31 cellular contexts compared by ENCODE assay signal in genomic region chr22:49570032-49570848, GRCh38.
DNase-seq lines count a peak whose midpoint lies in the region; ATAC-seq and TF ChIP-seq lines count a peak whose summit lies in the region.
"Had no signal": no experiment of that assay in that cellular context is flagged by ENCODE, and none has a peak within 500 bp of the region (broad histone marks: within the 10 kb centered on the region; RNA-seq: fewer than 3 reads in every experiment).

No MANE protein-coding gene starts in this region.

- no peak overlapping the region for H3K14ac ChIP-seq in neuronal stem cell (ENCODE audit: low read length)

- no peak overlapping the region for H4K91ac ChIP-seq in neuronal stem cell (ENCODE audit: low read depth, low read length, poor library complexity)

- H2AK5ac ChIP-seq in neuronal stem cell (ENCODE audit: low read depth, low read length): peak overlapping the region; percentile 41

- peak overlapping the region; percentile 92 for H4K8ac ChIP-seq in neuronal stem cell (ENCODE audit: low read depth, low read length)

- H2AFZ ChIP-seq in neuronal stem cell (ENCODE audit: low read length): no peak overlapping the region
- H2AFZ ChIP-seq: parathyroid adenoma had no signal

- H2BK15ac ChIP-seq in neuronal stem cell (ENCODE audit: low read length): peak overlapping the region; percentile 49

- H3K4me3 ChIP-seq in Peyer's patch: no peak overlapping the region
- no peak overlapping the region for H3K4me3 ChIP-seq in neuronal stem cell (ENCODE audit: low read length in 2 of 2)
- H3K4me3 ChIP-seq: A549, esophagus muscularis mucosa, right atrium auricular region had no signal

- no peak for TF ChIP-seq POLR2A in Peyer's patch (IDR thresholded peaks at IDR 0.05)

- peak overlapping the region; percentile 70 for H3K18ac ChIP-seq in neuronal stem cell (ENCODE audit: low read length)

- peak; percentile 38 for DNase-seq in activated effector memory CD4-positive, alpha-beta T cell treated with anti-CD3 and anti-CD28 coated beads, Interleukin-2, amount 50 U/mL, for 16 hours
- DNase-seq in activated effector memory CD4-positive, alpha-beta T cell treated with Interleukin-2 at 50 U/mL for 16 hours: no peak
- DNase-seq in Peyer's patch (peak in 2 of 3 donors; percentile 19 to 37), neuronal stem cell (ENCODE audit: low spot score) (no peak), type B pancreatic cell (ENCODE audit: extremely low spot score, unreplicated experiment) (peak; percentile 36), NCI-H2196 treated with DMSO at 0.1 percent for 48 hours (lab: John Stamatoyannopoulos, UW; ENCODE audit: unreplicated experiment) (no peak)
- no peak for DNase-seq in NK-92 treated with Interleukin-12 subunit alpha and Interleukin-12 subunit beta, amount 100 ng/mL, for 24 hours (lab: John Stamatoyannopoulos, UW)
- DNase-seq: activated CD4-positive, alpha-beta memory T cell treated with anti-CD3 and anti-CD28 coated beads for 36 hours; activated CD4-positive, alpha-beta T cell treated with anti-CD3 and anti-CD28 coated beads for 1 hour; activated naive CD8-positive, alpha-beta T cell treated with anti-CD3 and anti-CD28 coated beads, Interleukin-2, amount 50 U/mL, for 24 hours; central memory CD4-positive, alpha-beta T cell; dermis blood vessel endothelial cell; DND-41; foreskin keratinocyte; GF-D8; NCI-H1436; NCI-H2081; NCI-H2227 treated with DMSO at 0.1 percent for 48 hours; NCI-H526 treated with DMSO at 0.1 percent for 48 hours; nephron progenitor cell; Right ventricle myocardium superior; stimulated activated CD4-positive, alpha-beta T cell treated with anti-CD3 and anti-CD28 coated beads, Interleukin-12 subunit alpha, Interleukin-12 subunit beta, amount 100 ng/mL, for 4 hours; stimulated activated CD4-positive, alpha-beta T cell treated with anti-CD3 and anti-CD28 coated beads, Interleukin-4, amount 100 ng/mL, for 1 hour; trophoblast cell had no signal

- H2BK5ac ChIP-seq in neuronal stem cell (ENCODE audit: low read length): peak overlapping the region; percentile 39

- H3K27me3 Mint-ChIP-seq in type B pancreatic cell: no peaks in the 10 kb centered on the region
- H3K27me3 Mint-ChIP-seq: activated CD4-positive, alpha-beta memory T cell treated with anti-CD3 and anti-CD28 coated beads for 36 hours; activated naive CD8-positive, alpha-beta T cell treated with anti-CD3 and anti-CD28 coated beads, Interleukin-2, amount 50 U/mL, for 24 hours had no signal

- no peak overlapping the region for H3K9ac ChIP-seq in neuronal stem cell (ENCODE audit: low read depth, low read length, poor library complexity)
- H3K9ac ChIP-seq: parathyroid adenoma had no signal

- no peaks in the 10 kb centered on the region for H3K9me3 Mint-ChIP-seq in type B pancreatic cell
- H3K9me3 Mint-ChIP-seq: activated CD4-positive, alpha-beta memory T cell treated with anti-CD3 and anti-CD28 coated beads for 36 hours; activated naive CD8-positive, alpha-beta T cell treated with anti-CD3 and anti-CD28 coated beads, Interleukin-2, amount 50 U/mL, for 24 hours; nephron progenitor cell; T-helper 1 cell treated with Interleukin-12 subunit alpha and Interleukin-12 subunit beta and Interleukin-4 antibody, amounts not matched to agents 30 μg/mL and 1 μg/mL, for 36 hours had no signal

- H3K27ac ChIP-seq in Peyer's patch (no peak overlapping the region), neuronal stem cell (replicated peaks; ENCODE audit: low read length) (no peak overlapping the region)
- H3K27ac ChIP-seq: A549, esophagus muscularis mucosa, foreskin keratinocyte, parathyroid adenoma, right atrium auricular region had no signal

- H3K36me3 ChIP-seq in Peyer's patch (no peaks in the 10 kb centered on the region), neuronal stem cell (replicated peaks in 1 of 2; ENCODE audit: control insufficient read depth in 2 of 2, insufficient read depth in 2 of 2, low read length in 2 of 2) (no peaks in the 10 kb centered on the region)
- H3K36me3 ChIP-seq: esophagus muscularis mucosa, right atrium auricular region had no signal

- H3K4ac ChIP-seq in neuronal stem cell (ENCODE audit: low read length): no peak overlapping the region

- ATAC-seq in GM21526 (IDR thresholded peaks at IDR 0.05; ENCODE audit: low FRiP score, unreplicated experiment): no peak
- ATAC-seq: A549; activated naive CD8-positive, alpha-beta T cell treated with anti-CD3 and anti-CD28 coated beads, Interleukin-2, amount 50 U/mL, for 24 hours; foreskin keratinocyte; SK-N-SH treated with all-trans-retinoic acid at 6 μM for 48 hours had no signal

- H3K27me3 ChIP-seq in Peyer's patch (no peaks in the 10 kb centered on the region), neuronal stem cell (ENCODE audit: control insufficient read depth in 3 of 3, insufficient read depth in 3 of 3, low read depth in 1 of 3, low read length in 3 of 3) (peaks cover 0 to 2% (median 0%) of the 10 kb centered on the region in 3 experiments)
- H3K27me3 ChIP-seq: foreskin keratinocyte, right atrium auricular region had no signal

- H3K4me1 Mint-ChIP-seq in type B pancreatic cell (ENCODE audit: unreplicated experiment): no peaks in the 10 kb centered on the region
- H3K4me1 Mint-ChIP-seq: activated naive CD8-positive, alpha-beta T cell treated with anti-CD3 and anti-CD28 coated beads, Interleukin-2, amount 50 U/mL, for 24 hours; nephron progenitor cell had no signal

- no peaks in the 10 kb centered on the region for H3K36me3 Mint-ChIP-seq in type B pancreatic cell
- H3K36me3 Mint-ChIP-seq: activated CD4-positive, alpha-beta memory T cell treated with anti-CD3 and anti-CD28 coated beads for 36 hours had no signal

- H3K4me1 ChIP-seq in Peyer's patch (no peaks in the 10 kb centered on the region), neuronal stem cell (ENCODE audit: control insufficient read depth in 2 of 2, insufficient read depth in 1 of 2, low read depth in 1 of 2, low read length in 2 of 2) (peaks cover 0 to 3% of the 10 kb centered on the region in 2 donors)
- H3K4me1 ChIP-seq: A549, esophagus muscularis mucosa, foreskin keratinocyte, parathyroid adenoma had no signal

- H2BK120ac ChIP-seq in neuronal stem cell (ENCODE audit: low read depth, low read length): no peak overlapping the region

- no peaks in the 10 kb centered on the region for H3K9me3 ChIP-seq in Peyer's patch
- no peaks in the 10 kb centered on the region for H3K9me3 ChIP-seq in neuronal stem cell (replicated peaks in 1 of 2; ENCODE audit: control insufficient read depth in 2 of 2, insufficient read depth in 1 of 2, low read depth in 1 of 2, low read length in 2 of 2)
- H3K9me3 ChIP-seq: A549, esophagus muscularis mucosa, right atrium auricular region had no signal

- H3K23ac ChIP-seq in neuronal stem cell (ENCODE audit: low read depth, low read length, poor library complexity): no peak overlapping the region

- H3K4me3 Mint-ChIP-seq in type B pancreatic cell: no peak overlapping the region
- H3K4me3 Mint-ChIP-seq: activated CD4-positive, alpha-beta memory T cell treated with anti-CD3 and anti-CD28 coated beads for 36 hours; activated naive CD8-positive, alpha-beta T cell treated with anti-CD3 and anti-CD28 coated beads, Interleukin-2, amount 50 U/mL, for 24 hours; nephron progenitor cell; T-helper 1 cell treated with Interleukin-12 subunit alpha and Interleukin-12 subunit beta and Interleukin-4 antibody, amounts not matched to agents 30 μg/mL and 1 μg/mL, for 36 hours had no signal

- WGBS in neuronal stem cell (ENCODE audit: extremely low coverage in 2 of 2, insufficient read length in 2 of 2, insufficient replicate concordance in 1 of 2), 2 donors: no CpG with 5 or more reads among the region's 20 CpGs

- no peak overlapping the region for H3K4me2 ChIP-seq in neuronal stem cell (ENCODE audit: insufficient read depth, low read length, poor library complexity, severe bottlenecking)
- H3K4me2 ChIP-seq: A549 had no signal

- TF ChIP-seq CTCF in Peyer's patch (IDR thresholded peaks at IDR 0.05) (no peak), type B pancreatic cell (conservative IDR thresholded peaks at IDR 0.05) (no peak)

- no peak overlapping the region for H2BK12ac ChIP-seq in neuronal stem cell (ENCODE audit: low read length)

- H3K79me1 ChIP-seq in neuronal stem cell (ENCODE audit: low read depth, low read length): peaks cover 2% of the 10 kb centered on the region

- no peak overlapping the region for H3K27ac Mint-ChIP-seq in type B pancreatic cell
- H3K27ac Mint-ChIP-seq: activated CD4-positive, alpha-beta memory T cell treated with anti-CD3 and anti-CD28 coated beads for 36 hours; activated naive CD8-positive, alpha-beta T cell treated with anti-CD3 and anti-CD28 coated beads, Interleukin-2, amount 50 U/mL, for 24 hours; nephron progenitor cell; T-helper 1 cell treated with Interleukin-12 subunit alpha and Interleukin-12 subunit beta and Interleukin-4 antibody, amounts not matched to agents 30 μg/mL and 1 μg/mL, for 36 hours had no signal

Comparison
In these comparisons a context has a peak if more than half of its experiments do, and no peak if none do; other contexts are left out.
1. DNase-seq: peak in activated effector memory CD4-positive, alpha-beta T cell treated with anti-CD3 and anti-CD28 coated beads, Interleukin-2, amount 50 U/mL, for 16 hours (single experiment), Peyer's patch (2 of 3) and type B pancreatic cell (single experiment); none in activated effector memory CD4-positive, alpha-beta T cell treated with Interleukin-2 at 50 U/mL for 16 hours (single experiment), neuronal stem cell (single experiment), NCI-H2196 treated with DMSO at 0.1 percent for 48 hours (single experiment) and NK-92 treated with Interleukin-12 subunit alpha and Interleukin-12 subunit beta, amount 100 ng/mL, for 24 hours (single experiment).